Comparison of ENCODE assay signal across 1 cellular context in the genomic region with DNA sequence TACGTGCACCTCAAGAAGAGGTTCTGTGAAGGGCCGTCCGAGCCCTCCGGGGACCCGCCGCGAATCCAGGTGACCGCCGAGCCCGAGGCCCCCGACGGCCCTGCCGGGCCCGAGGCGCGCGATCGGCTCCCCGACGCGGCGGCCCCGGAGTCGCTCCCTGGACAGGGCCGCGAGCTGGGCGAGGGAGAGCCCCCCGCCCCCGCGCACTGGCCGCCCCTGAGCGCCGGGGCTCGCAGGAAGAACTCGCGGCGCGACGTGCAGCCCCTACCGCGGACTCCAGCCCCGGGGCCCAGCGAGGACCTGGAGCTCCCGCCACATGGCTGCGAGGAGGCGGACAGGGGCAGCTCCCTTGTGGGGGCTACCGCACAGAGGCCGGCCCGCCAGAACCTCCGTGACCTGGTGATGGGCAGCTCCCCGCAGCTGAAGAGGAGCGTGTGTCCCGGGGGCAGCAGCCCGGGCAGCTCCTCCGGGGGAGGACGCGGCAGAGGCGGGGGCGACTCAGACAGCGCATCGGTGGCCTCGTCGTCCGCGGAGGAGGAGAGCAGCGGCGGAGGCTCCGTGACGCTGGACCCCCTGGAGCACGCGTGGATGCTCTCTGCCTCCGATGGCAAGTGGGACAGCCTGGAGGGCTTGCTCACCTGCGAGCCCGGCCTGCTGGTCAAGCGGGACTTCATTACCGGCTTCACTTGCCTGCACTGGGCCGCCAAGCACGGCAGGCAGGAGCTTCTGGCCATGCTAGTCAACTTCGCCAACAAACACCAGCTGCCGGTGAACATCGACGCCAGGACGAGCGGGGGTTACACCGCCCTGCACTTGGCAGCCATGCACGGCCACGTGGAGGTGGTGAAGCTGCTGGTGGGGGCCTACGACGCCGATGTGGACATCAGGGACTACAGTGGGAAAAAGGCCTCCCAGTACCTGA.
TF ChIP-seq lines count a peak whose summit lies in the region.

No MANE protein-coding gene starts in this region.

TF ChIP-seq in HepG2, 621 proteins besides CTCF, POLR2A, EP300 and RAD21 (continued from another document and continues in another):
- no peak for TF ChIP-seq HINFP (CRISPR knock-in tag; IDR thresholded peaks at IDR 0.05; ENCODE audit: low read depth)
- TF ChIP-seq ZNF782 (CRISPR knock-in tag; IDR thresholded peaks at IDR 0.05; ENCODE audit: borderline replicate concordance): peak; percentile 96
- TF ChIP-seq AGO2 (optimal IDR thresholded peaks at IDR 0.05; ENCODE audit: low read depth, low read length): peak; percentile 92
- TF ChIP-seq GPN1 (CRISPR knock-in tag; IDR thresholded peaks at IDR 0.05; ENCODE audit: borderline replicate concordance): peak; percentile 33; the same call in 1 of the 2 replicates
- peak; percentile 64; the same call in 1 of the 2 replicates for TF ChIP-seq TBX2 (CRISPR knock-in tag; IDR thresholded peaks at IDR 0.05; ENCODE audit: borderline replicate concordance)
- peak; percentile 14 for TF ChIP-seq SRSF1 (optimal IDR thresholded peaks at IDR 0.05; ENCODE audit: low read depth, low read length)
- TF ChIP-seq HNRNPL (IDR thresholded peaks at IDR 0.05; ENCODE audit: low read depth, low read length): peak; percentile 68; the same call in 1 of the 2 replicates
- no peak for TF ChIP-seq PRDM15 (CRISPR knock-in tag; IDR thresholded peaks at IDR 0.05)
- no peak for TF ChIP-seq HOXA3 (CRISPR knock-in tag; IDR thresholded peaks at IDR 0.05)
- TF ChIP-seq ZNF609 (CRISPR knock-in tag; IDR thresholded peaks at IDR 0.05; ENCODE audit: borderline replicate concordance): peak; percentile 67; the same call in 1 of the 2 replicates
- no peak for TF ChIP-seq HNF1A (IDR thresholded peaks at IDR 0.05; ENCODE audit: low read depth)
- TF ChIP-seq HNF1A (CRISPR knock-in tag; IDR thresholded peaks at IDR 0.05; ENCODE audit: borderline replicate concordance): 0 out of 2 replicates have a peak, but pooled peaks have one; percentile 18
- TF ChIP-seq HIVEP1 (CRISPR knock-in tag; IDR thresholded peaks at IDR 0.05): peak; percentile 67; the same call in 1 of the 2 replicates
- TF ChIP-seq BRD4 (CRISPR knock-in tag; IDR thresholded peaks at IDR 0.05): peak; percentile 53; the same call in 1 of the 2 replicates
- peak; percentile 73; the same call in 1 of the 2 replicates for TF ChIP-seq ZNF616 (CRISPR knock-in tag; IDR thresholded peaks at IDR 0.05; ENCODE audit: low read depth)
- peak; percentile 79 for TF ChIP-seq HDAC1 (CRISPR knock-in tag; IDR thresholded peaks at IDR 0.05)
- TF ChIP-seq GABPB1 (CRISPR knock-in tag; IDR thresholded peaks at IDR 0.05): peak; percentile 53
- TF ChIP-seq RFXAP (CRISPR knock-in tag; IDR thresholded peaks at IDR 0.05; ENCODE audit: borderline replicate concordance): peak; percentile 84; the same call in 1 of the 2 replicates
- TF ChIP-seq, protein P1, sequence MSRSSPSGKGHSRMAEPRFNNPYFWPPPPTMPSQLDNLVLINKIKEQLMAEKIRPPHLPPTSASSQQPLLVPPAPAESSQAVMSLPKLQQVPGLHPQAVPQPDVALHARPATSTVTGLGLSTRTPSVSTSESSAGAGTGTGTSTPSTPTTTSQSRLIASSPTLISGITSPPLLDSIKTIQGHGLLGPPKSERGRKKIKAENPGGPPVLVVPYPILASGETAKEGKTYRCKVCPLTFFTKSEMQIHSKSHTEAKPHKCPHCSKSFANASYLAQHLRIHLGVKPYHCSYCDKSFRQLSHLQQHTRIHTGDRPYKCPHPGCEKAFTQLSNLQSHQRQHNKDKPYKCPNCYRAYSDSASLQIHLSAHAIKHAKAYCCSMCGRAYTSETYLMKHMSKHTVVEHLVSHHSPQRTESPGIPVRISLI (CRISPR knock-in tag; IDR thresholded peaks at IDR 0.05; ENCODE audit: borderline replicate concordance): 0 out of 2 replicates have a peak, but pooled peaks have one; percentile 24
- TF ChIP-seq ZNF780A (CRISPR knock-in tag; IDR thresholded peaks at IDR 0.05): peak; percentile 72
- TF ChIP-seq, protein P2, sequence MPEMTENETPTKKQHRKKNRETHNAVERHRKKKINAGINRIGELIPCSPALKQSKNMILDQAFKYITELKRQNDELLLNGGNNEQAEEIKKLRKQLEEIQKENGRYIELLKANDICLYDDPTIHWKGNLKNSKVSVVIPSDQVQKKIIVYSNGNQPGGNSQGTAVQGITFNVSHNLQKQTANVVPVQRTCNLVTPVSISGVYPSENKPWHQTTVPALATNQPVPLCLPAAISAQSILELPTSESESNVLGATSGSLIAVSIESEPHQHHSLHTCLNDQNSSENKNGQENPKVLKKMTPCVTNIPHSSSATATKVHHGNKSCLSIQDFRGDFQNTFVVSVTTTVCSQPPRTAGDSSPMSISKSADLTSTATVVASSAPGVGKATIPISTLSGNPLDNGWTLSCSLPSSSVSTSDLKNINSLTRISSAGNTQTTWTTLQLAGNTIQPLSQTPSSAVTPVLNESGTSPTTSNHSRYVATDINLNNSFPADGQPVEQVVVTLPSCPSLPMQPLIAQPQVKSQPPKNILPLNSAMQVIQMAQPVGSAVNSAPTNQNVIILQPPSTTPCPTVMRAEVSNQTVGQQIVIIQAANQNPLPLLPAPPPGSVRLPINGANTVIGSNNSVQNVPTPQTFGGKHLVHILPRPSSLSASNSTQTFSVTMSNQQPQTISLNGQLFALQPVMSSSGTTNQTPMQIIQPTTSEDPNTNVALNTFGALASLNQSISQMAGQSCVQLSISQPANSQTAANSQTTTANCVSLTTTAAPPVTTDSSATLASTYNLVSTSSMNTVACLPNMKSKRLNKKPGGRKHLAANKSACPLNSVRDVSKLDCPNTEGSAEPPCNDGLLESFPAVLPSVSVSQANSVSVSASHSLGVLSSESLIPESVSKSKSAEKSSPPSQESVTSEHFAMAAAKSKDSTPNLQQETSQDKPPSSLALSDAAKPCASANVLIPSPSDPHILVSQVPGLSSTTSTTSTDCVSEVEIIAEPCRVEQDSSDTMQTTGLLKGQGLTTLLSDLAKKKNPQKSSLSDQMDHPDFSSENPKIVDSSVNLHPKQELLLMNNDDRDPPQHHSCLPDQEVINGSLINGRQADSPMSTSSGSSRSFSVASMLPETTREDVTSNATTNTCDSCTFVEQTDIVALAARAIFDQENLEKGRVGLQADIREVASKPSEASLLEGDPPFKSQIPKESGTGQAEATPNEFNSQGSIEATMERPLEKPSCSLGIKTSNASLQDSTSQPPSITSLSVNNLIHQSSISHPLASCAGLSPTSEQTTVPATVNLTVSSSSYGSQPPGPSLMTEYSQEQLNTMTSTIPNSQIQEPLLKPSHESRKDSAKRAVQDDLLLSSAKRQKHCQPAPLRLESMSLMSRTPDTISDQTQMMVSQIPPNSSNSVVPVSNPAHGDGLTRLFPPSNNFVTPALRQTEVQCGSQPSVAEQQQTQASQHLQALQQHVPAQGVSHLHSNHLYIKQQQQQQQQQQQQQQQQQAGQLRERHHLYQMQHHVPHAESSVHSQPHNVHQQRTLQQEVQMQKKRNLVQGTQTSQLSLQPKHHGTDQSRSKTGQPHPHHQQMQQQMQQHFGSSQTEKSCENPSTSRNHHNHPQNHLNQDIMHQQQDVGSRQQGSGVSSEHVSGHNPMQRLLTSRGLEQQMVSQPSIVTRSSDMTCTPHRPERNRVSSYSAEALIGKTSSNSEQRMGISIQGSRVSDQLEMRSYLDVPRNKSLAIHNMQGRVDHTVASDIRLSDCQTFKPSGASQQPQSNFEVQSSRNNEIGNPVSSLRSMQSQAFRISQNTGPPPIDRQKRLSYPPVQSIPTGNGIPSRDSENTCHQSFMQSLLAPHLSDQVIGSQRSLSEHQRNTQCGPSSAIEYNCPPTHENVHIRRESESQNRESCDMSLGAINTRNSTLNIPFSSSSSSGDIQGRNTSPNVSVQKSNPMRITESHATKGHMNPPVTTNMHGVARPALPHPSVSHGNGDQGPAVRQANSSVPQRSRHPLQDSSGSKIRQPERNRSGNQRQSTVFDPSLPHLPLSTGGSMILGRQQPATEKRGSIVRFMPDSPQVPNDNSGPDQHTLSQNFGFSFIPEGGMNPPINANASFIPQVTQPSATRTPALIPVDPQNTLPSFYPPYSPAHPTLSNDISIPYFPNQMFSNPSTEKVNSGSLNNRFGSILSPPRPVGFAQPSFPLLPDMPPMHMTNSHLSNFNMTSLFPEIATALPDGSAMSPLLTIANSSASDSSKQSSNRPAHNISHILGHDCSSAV (CRISPR knock-in tag; IDR thresholded peaks at IDR 0.05; ENCODE audit: borderline replicate concordance): no peak
- TF ChIP-seq ELF4 (CRISPR knock-in tag; IDR thresholded peaks at IDR 0.05; ENCODE audit: borderline replicate concordance): no peak
- TF ChIP-seq PLRG1 (conservative IDR thresholded peaks at IDR 0.05): no peak
